ENCODE assay signal across 11 cellular contexts in genomic region chr1:11484321-11484655, GRCh38. TPM values are rescaled to one million over a fixed set of nuclear protein-coding genes. Genes with fewer than 3 reads are reported as not detected.
DNase-seq lines count a peak whose midpoint lies in the region; ATAC-seq and TF ChIP-seq lines count a peak whose summit lies in the region.
"Had no signal": no experiment of that assay in that cellular context is flagged by ENCODE, and none has a peak within 500 bp of the region (broad histone marks: within the 10 kb centered on the region; RNA-seq: fewer than 3 reads in every experiment).

No MANE protein-coding gene starts in this region.

- H3K36me3 ChIP-seq in right atrium auricular region (no peaks in the 10 kb centered on the region), H7 (replicated peaks; ENCODE audit: control insufficient read depth, insufficient read depth, low read length) (no peaks in the 10 kb centered on the region)
- H3K36me3 ChIP-seq: BE2C had no signal

- DNase-seq in Right ventricle myocardium superior (no peak), right atrium auricular region (ENCODE audit: low spot score) (no peak), NCI-H69 (lab: John Stamatoyannopoulos, UW) (peak; percentile 93), left cardiac atrium (no peak), HuH-7 (ENCODE audit: low spot score) (no peak), H7 (no peak), caudate nucleus (lab: John Stamatoyannopoulos, UW) (no peak)
- DNase-seq: HCEC 1CT, NCI-H510A, OCI-M1 had no signal

- H3K9me3 ChIP-seq in right atrium auricular region: no peaks in the 10 kb centered on the region
- H3K9me3 ChIP-seq: BE2C had no signal

- H3K4me3 ChIP-seq in right atrium auricular region (no peak overlapping the region), H7 (ENCODE audit: insufficient read depth, low read depth, low read length) (no peak overlapping the region)

- intact Hi-C loops in Right ventricle myocardium superior (cut with DNase I): no loop called here
- intact Hi-C loops in left cardiac atrium (cut with DNase I): loop anchor here in 1 of 2 donors (10.0 kb wide), 1 partner anchor 151 kb away; no protein-coding TSS in a partner anchor

- no peak for TF ChIP-seq CTCF in right atrium auricular region (IDR thresholded peaks at IDR 0.05)

- H3K4me1 ChIP-seq in right atrium auricular region: peaks cover 0 to 11% of the 10 kb centered on the region in 2 donors

- ATAC-seq in Right ventricle myocardium superior (ENCODE audit: poor library complexity) (peak; percentile 82), left cardiac atrium (peak; percentile 32 to 50)

- H3K27me3 ChIP-seq in right atrium auricular region (peaks cover 2 to 8% of the 10 kb centered on the region in 2 donors), H7 (ENCODE audit: control insufficient read depth, insufficient read depth, low read length) (peaks cover 15% of the 10 kb centered on the region)
- H3K27me3 ChIP-seq: BE2C had no signal

- H3K27ac ChIP-seq in right atrium auricular region (no peak overlapping the region), caudate nucleus (ENCODE audit: low read depth, low read length) (no peak overlapping the region)

RNA-seq across cellular contexts. Expression of gene DISP3, which starts 5.3 kb away (rescaled TPM):
- total RNA-seq in Right ventricle myocardium superior: not detected
- under 1 TPM in 1 of 2 donors, not detected in 1; 0.16 TPM for total RNA-seq in right atrium auricular region
- under 1 TPM; 0.05 to 0.06 TPM for total RNA-seq in left cardiac atrium
- 5.8 and 6.1 TPM in 2 replicates for total RNA-seq in H7 (2014; rRNA removed; shearing (Covaris generic))
